In genomic region chr7:108358553-108358952, GRCh38 we compare ENCODE assay signal across 11 cellular contexts.
DNase-seq lines count a peak whose midpoint lies in the region; ATAC-seq and TF ChIP-seq lines count a peak whose summit lies in the region.
"Had no signal": no experiment of that assay in that cellular context is flagged by ENCODE, and none has a peak within 500 bp of the region (broad histone marks: within the 10 kb centered on the region; RNA-seq: fewer than 3 reads in every experiment).

No MANE protein-coding gene starts in this region.

- DNase-seq in BJ (ENCODE audit: low read depth) (peak; percentile 64), NCI-H1417 treated with DMSO at 0.1 percent for 48 hours (lab: John Stamatoyannopoulos, UW) (peak; percentile 73), SHP77 (lab: John Stamatoyannopoulos, UW) (peak; percentile 86 to 91), iPS-NIHi7 (ENCODE audit: extremely low spot score) (peak; percentile 29), SW 1271 (lab: John Stamatoyannopoulos, UW) (no peak)
- DNase-seq in stimulated activated naive CD4-positive, alpha-beta T cell (lab: John Stamatoyannopoulos, UW): no peak
- no peak for DNase-seq in T-helper 2 cell treated with Interferon-gamma antibody and Interleukin-4, amounts not matched to agents 5 μg/mL and 100 μg/mL, for 36 hours (ENCODE audit: low spot score)
- DNase-seq: DND-41; NCI-H1048; stimulated activated CD4-positive, alpha-beta T cell treated with anti-CD3 and anti-CD28 coated beads, Interleukin-15, amount 100 ng/mL, for 24 hours had no signal

- no peak overlapping the region for H3K4me3 ChIP-seq in BJ (ENCODE audit: low read depth, low read length)

- POLR2A ChIA-PET in BJ (lab: Charles Lee): no interaction called here

- no peak overlapping the region for H3K4me3 Mint-ChIP-seq in T-helper 2 cell treated with Interferon-gamma antibody and Interleukin-4, amounts not matched to agents 5 μg/mL and 100 μg/mL, for 36 hours

- H3K9me3 Mint-ChIP-seq in T-helper 2 cell treated with Interferon-gamma antibody and Interleukin-4, amounts not matched to agents 5 μg/mL and 100 μg/mL, for 36 hours: no peaks in the 10 kb centered on the region

- no peak overlapping the region for H3K27ac Mint-ChIP-seq in T-helper 2 cell treated with Interferon-gamma antibody and Interleukin-4, amounts not matched to agents 5 μg/mL and 100 μg/mL, for 36 hours

- H3K36me3 ChIP-seq in BJ (ENCODE audit: control insufficient read depth, insufficient read depth, low read length): no peaks in the 10 kb centered on the region

- H3K36me3 Mint-ChIP-seq in T-helper 2 cell treated with Interferon-gamma antibody and Interleukin-4, amounts not matched to agents 5 μg/mL and 100 μg/mL, for 36 hours (ENCODE audit: low read depth): no peaks in the 10 kb centered on the region

- TF ChIP-seq CTCF in BJ (IDR thresholded peaks at IDR 0.05; ENCODE audit: insufficient read depth, low read depth, low read length): no peak

- no peak for ATAC-seq in GM18861 (IDR thresholded peaks at IDR 0.05; ENCODE audit: unreplicated experiment)

- H3K27me3 Mint-ChIP-seq in T-helper 2 cell treated with Interferon-gamma antibody and Interleukin-4, amounts not matched to agents 5 μg/mL and 100 μg/mL, for 36 hours (ENCODE audit: low read depth): peaks cover 4% of the 10 kb centered on the region

- no peaks in the 10 kb centered on the region for H3K4me1 Mint-ChIP-seq in T-helper 2 cell treated with Interferon-gamma antibody and Interleukin-4, amounts not matched to agents 5 μg/mL and 100 μg/mL, for 36 hours (ENCODE audit: low read depth)

- H3K27me3 ChIP-seq in BJ (ENCODE audit: control insufficient read depth, insufficient read depth, low read length): no peaks in the 10 kb centered on the region

- CTCF ChIA-PET in BJ (lab: Yijun Ruan, JAX): interaction anchor here (1.2 kb wide), 2 partner anchors 14 to 43 kb away, joined by 3 to 4 read pairs; no protein-coding TSS in a partner anchor

Comparison
In these comparisons a context has a peak if more than half of its experiments do, and no peak if none do; other contexts are left out.
1. DNase-seq: peak in BJ (single experiment), NCI-H1417 treated with DMSO at 0.1 percent for 48 hours (single experiment), SHP77 (2 of 2) and iPS-NIHi7 (single experiment); none in stimulated activated naive CD4-positive, alpha-beta T cell (0 of 6), T-helper 2 cell treated with Interferon-gamma antibody and Interleukin-4, amounts not matched to agents 5 μg/mL and 100 μg/mL, for 36 hours (single experiment) and SW 1271 (0 of 2).